Comparison of ENCODE assay signal across 15 cellular contexts in genomic region chr3:184553385-184553784, GRCh38. TPM values are rescaled to one million over a fixed set of nuclear protein-coding genes. Genes with fewer than 3 reads are reported as not detected.
DNase-seq lines count a peak whose midpoint lies in the region; ATAC-seq, FAIRE-seq and TF ChIP-seq lines count a peak whose summit lies in the region.
"Had no signal": no experiment of that assay in that cellular context is flagged by ENCODE, and none has a peak within 500 bp of the region (broad histone marks: within the 10 kb centered on the region; RNA-seq: fewer than 3 reads in every experiment).

No MANE protein-coding gene starts in this region.

- H3K27me3 Mint-ChIP-seq in chondrocyte (ENCODE audit: low read depth): peaks cover 27% of the 10 kb centered on the region

- ATAC-seq in heart left ventricle (no peak), upper lobe of right lung (no peak), HG03196 (IDR thresholded peaks at IDR 0.05; ENCODE audit: unreplicated experiment) (no peak)
- ATAC-seq: A549, HepG2 had no signal

- H3K36me3 ChIP-seq in cardiac muscle cell (no peaks in the 10 kb centered on the region), heart left ventricle (no peaks in the 10 kb centered on the region), upper lobe of right lung (no peaks in the 10 kb centered on the region)
- H3K36me3 ChIP-seq: MG63 had no signal

- no peak overlapping the region for H3K4me3 ChIP-seq in cardiac muscle cell
- H3K4me3 ChIP-seq in heart left ventricle: no peak overlapping the region
- no peak overlapping the region for H3K4me3 ChIP-seq in upper lobe of right lung
- H3K4me3 ChIP-seq: A549, MG63 had no signal

- DNase-seq in cardiac muscle cell (ENCODE audit: low read depth in 1 of 2, low spot score in 1 of 2) (no peak), heart left ventricle (no peak), chondrocyte (ENCODE audit: low spot score) (peak; percentile 7), midbrain (lab: John Stamatoyannopoulos, UW) (peak; percentile 63), superior temporal gyrus (ENCODE audit: extremely low spot score) (peak; percentile 39), upper lobe of right lung (no peak), GM12892 (ENCODE audit: insufficient read length) (no peak)
- DNase-seq: CD4-positive, CD25-positive, alpha-beta regulatory T cell; H7; MG63; NCI-H1092 treated with DMSO at 0.1 percent for 48 hours; NCI-H1694 had no signal

- no peaks in the 10 kb centered on the region for H3K36me3 Mint-ChIP-seq in chondrocyte (ENCODE audit: low read depth)
- H3K36me3 Mint-ChIP-seq: CD4-positive, CD25-positive, alpha-beta regulatory T cell had no signal

- no peaks in the 10 kb centered on the region for H3K27me3 ChIP-seq in cardiac muscle cell
- peaks cover 0 to 48% (median 0%) of the 10 kb centered on the region in 9 donors for H3K27me3 ChIP-seq in heart left ventricle
- no peaks in the 10 kb centered on the region for H3K27me3 ChIP-seq in upper lobe of right lung
- H3K27me3 ChIP-seq: MG63 had no signal

- TF ChIP-seq CTCF in cardiac muscle cell (IDR thresholded peaks at IDR 0.05; ENCODE audit: low read depth, low read length) (no peak), heart left ventricle (IDR thresholded peaks at IDR 0.05) (no peak), chondrocyte (IDR thresholded peaks at IDR 0.05) (no peak), upper lobe of right lung (IDR thresholded peaks at IDR 0.05) (no peak)

- no peak for TF ChIP-seq POLR2A in heart left ventricle (IDR thresholded peaks at IDR 0.05)
- TF ChIP-seq POLR2A in GM12892 (IDR thresholded peaks at IDR 0.05; ENCODE audit: low read depth, low read length): no peak

- H3K27ac ChIP-seq in cardiac muscle cell (peak overlapping the region; percentile 3), heart left ventricle (no peak overlapping the region), upper lobe of right lung (no peak overlapping the region)
- H3K27ac ChIP-seq: A549 had no signal

- 74 to 84% (median 83%) methylated on average over 4 of the region's 4 CpGs for WGBS in heart left ventricle, 4 donors

- no peak overlapping the region for H3K27ac Mint-ChIP-seq in chondrocyte (ENCODE audit: unreplicated experiment)

- H3K4me1 ChIP-seq in cardiac muscle cell (ENCODE audit: low read depth): peaks cover 19% of the 10 kb centered on the region
- H3K4me1 ChIP-seq in heart left ventricle: peaks cover 0 to 16% (median 7%) of the 10 kb centered on the region in 12 donors
- H3K4me1 ChIP-seq in upper lobe of right lung: peaks cover 13% of the 10 kb centered on the region
- H3K4me1 ChIP-seq: A549 had no signal

- H3K4me1 Mint-ChIP-seq in chondrocyte (ENCODE audit: low read depth): no peaks in the 10 kb centered on the region

- intact Hi-C loops in heart left ventricle (cut with DNase I) (no loop called here), upper lobe of right lung (cut with DNase I) (no loop called here)

- no peak overlapping the region for H3K4me3 Mint-ChIP-seq in chondrocyte (ENCODE audit: unreplicated experiment)
- H3K4me3 Mint-ChIP-seq: CD4-positive, CD25-positive, alpha-beta regulatory T cell had no signal

- H3K9me3 ChIP-seq in cardiac muscle cell (ENCODE audit: low read depth): no peaks in the 10 kb centered on the region
- H3K9me3 ChIP-seq in heart left ventricle: no peaks in the 10 kb centered on the region
- H3K9me3 ChIP-seq in upper lobe of right lung: no peaks in the 10 kb centered on the region
- H3K9me3 ChIP-seq: A549, MG63 had no signal

- no peaks in the 10 kb centered on the region for H3K9me3 Mint-ChIP-seq in chondrocyte (ENCODE audit: low read depth)

- no peak for FAIRE-seq in GM12892 (lab: Jason Lieb, UNC)
- FAIRE-seq: A549, HepG2 had no signal

RNA-seq across cellular contexts. Expression of gene EPHB3, which starts 8.2 kb away (rescaled TPM):
- total RNA-seq in cardiac muscle cell (132 and 170 TPM in 2 replicates), heart left ventricle (1 to 10 TPM in 8 of 9 donors, under 1 TPM in 1; 1.00 to 4.6 (median 2.4) TPM), chondrocyte (7.2 to 11.6 TPM (median 7.5 TPM) in 3 replicates), upper lobe of right lung (7.8 TPM)
- polyA plus RNA-seq in cardiac muscle cell (142 and 206 TPM in 2 replicates), heart left ventricle (1 to 10 TPM; 1.4 TPM)
- polyA plus RNA-seq in GM12892 (2012; ENCODE audit: missing spikeins): not detected
- total RNA-seq: CD4-positive, CD25-positive, alpha-beta regulatory T cell; HepG2 had no signal
- polyA plus RNA-seq: CD4-positive, CD25-positive, alpha-beta regulatory T cell had no signal

Comparison
In these comparisons a context has a peak if more than half of its experiments do, and no peak if none do; other contexts are left out.
1. RNA of gene EPHB3, which starts 8.2 kb away (total RNA-seq): 132 to 170 TPM in cardiac muscle cell; 7.8 TPM in upper lobe of right lung (single experiment), 7.2 to 11.6 TPM in chondrocyte and 1.00 to 4.6 TPM in heart left ventricle; every median in the first group is over 10 times any median in the second.
2. DNase-seq: peak in chondrocyte (single experiment), midbrain (single experiment) and superior temporal gyrus (single experiment); none in cardiac muscle cell (0 of 2), heart left ventricle (0 of 5), upper lobe of right lung (single experiment) and GM12892 (single experiment).